8 cellular contexts compared by ENCODE assay signal in genomic region chr5:136053336-136054121, GRCh38. TPM values are rescaled to one million over a fixed set of nuclear protein-coding genes. Genes with fewer than 3 reads are reported as not detected.
DNase-seq lines count a peak whose midpoint lies in the region; ATAC-seq and TF ChIP-seq lines count a peak whose summit lies in the region.

No MANE protein-coding gene starts in this region.

- peaks cover 18 to 52% of the 10 kb centered on the region in 2 experiments; a peak in 3 of 4 replicates for H3K4me1 ChIP-seq in SK-N-SH (ENCODE audit: control insufficient read depth in 1 of 2, insufficient read depth in 2 of 2, low read depth in 1 of 2, low read length in 1 of 2)

- no peaks in the 10 kb centered on the region for H3K27me3 ChIP-seq in SK-N-SH (ENCODE audit: insufficient read depth)

- peak overlapping the region; percentile 66 for H3K4me2 ChIP-seq in SK-N-SH

- no peak overlapping the region for H3K4me3 ChIP-seq in SK-N-SH (ENCODE audit: low read depth in 2 of 2, low read length in 1 of 2)
- H3K4me3 ChIP-seq in foreskin fibroblast (ENCODE audit: low read depth in 1 of 2, low read length in 2 of 2) = peak overlapping the region in 1 of 2 donors; percentile 5

- H4K20me1 ChIP-seq in SK-N-SH (ENCODE audit: insufficient read depth) = peaks cover 6% of the 10 kb centered on the region; the same call in 1 of the 2 replicates

- TF ChIP-seq EP300 in SK-N-SH (IDR thresholded peaks at IDR 0.05; ENCODE audit: borderline replicate concordance in 1 of 2, low read depth in 1 of 2, low read length in 1 of 2) = peak in 1 of 2 experiments; percentile 98; a peak in 2 of 4 replicates

- H3K9me3 ChIP-seq in SK-N-SH = no peaks in the 10 kb centered on the region

- POLR2A ChIA-PET in SK-N-SH (lab: Yijun Ruan, JAX) = no interaction called here

- no peak for ATAC-seq in GM21717 (IDR thresholded peaks at IDR 0.05; ENCODE audit: unreplicated experiment)

- H3K9ac ChIP-seq in SK-N-SH = peak overlapping the region; percentile 62

- peaks cover 7% of the 10 kb centered on the region; the same call in 1 of the 2 replicates for H3K79me2 ChIP-seq in SK-N-SH (ENCODE audit: insufficient read depth)

- WGBS in SK-N-SH (ENCODE audit: low lambda C conversion rate) = 10% methylated on average over 6 of the region's 6 CpGs

- H3K9me2 ChIP-seq in SK-N-SH = no peaks in the 10 kb centered on the region

- peak overlapping the region; percentile 75 to 97 for H3K27ac ChIP-seq in SK-N-SH (ENCODE audit: low read depth in 2 of 2, low read length in 1 of 2)

- no peak for TF ChIP-seq RAD21 in SK-N-SH (IDR thresholded peaks at IDR 0.05; ENCODE audit: low read length)

- peaks cover 85% of the 10 kb centered on the region for H3F3A ChIP-seq in SK-N-SH (replicated peaks; ENCODE audit: insufficient read depth)

- DNase-seq in EL (peak; percentile 99), SK-N-SH (no peak), foreskin fibroblast (peak; percentile 97 to 98), renal cortical epithelial cell (ENCODE audit: low read depth) (peak; percentile 95), NCI-H510A treated with DMSO at 0.1 percent for 48 hours (lab: John Stamatoyannopoulos, UW) (no peak), NCI-H526 (lab: John Stamatoyannopoulos, UW) (no peak), putamen (ENCODE audit: low spot score) (no peak)

- CTCF ChIA-PET in SK-N-SH (lab: Yijun Ruan, JAX) = interaction anchor here (1.0 to 1.2 kb wide), 2 partner anchors 8 to 28 kb away, joined by 3 to 5 read pairs; no protein-coding TSS in a partner anchor

- H2AFZ ChIP-seq in SK-N-SH (ENCODE audit: low read depth) = no peak overlapping the region

- TF ChIP-seq CTCF in SK-N-SH (IDR thresholded peaks at IDR 0.05) = no peak
- no peak for TF ChIP-seq CTCF in foreskin fibroblast (IDR thresholded peaks at IDR 0.05; ENCODE audit: low read depth, low read length)

- peaks cover 33 to 37% of the 10 kb centered on the region in 2 experiments for H3K36me3 ChIP-seq in SK-N-SH (replicated peaks in 1 of 2; ENCODE audit: control insufficient read depth in 1 of 2, insufficient read depth in 2 of 2, low read length in 1 of 2)

TF ChIP-seq in SK-N-SH, 30 proteins besides CTCF, POLR2A, EP300 and RAD21 (continues in another document):
- TF ChIP-seq POLR2AphosphoS5 (IDR thresholded peaks at IDR 0.05; ENCODE audit: low read depth, low read length) = peak; percentile 80
- TF ChIP-seq USF2 (IDR thresholded peaks at IDR 0.05; ENCODE audit: borderline replicate concordance, low read depth, low read length) = no peak
- no peak for TF ChIP-seq EZH2phosphoT487 (IDR thresholded peaks at IDR 0.05; ENCODE audit: borderline replicate concordance, low read depth)
- no peak for TF ChIP-seq GATA2 (CRISPR knock-in tag; IDR thresholded peaks at IDR 0.05)
- no peak for TF ChIP-seq GABPA (IDR thresholded peaks at IDR 0.05; ENCODE audit: low read depth)
- no peak for TF ChIP-seq RFX5 (IDR thresholded peaks at IDR 0.05; ENCODE audit: low read length)
- peak; percentile 85 for TF ChIP-seq ZBTB33 (IDR thresholded peaks at IDR 0.05; ENCODE audit: borderline replicate concordance, low read depth)
- TF ChIP-seq SMC3 (IDR thresholded peaks at IDR 0.05; ENCODE audit: low read depth, low read length) = no peak
- TF ChIP-seq ELF1 (IDR thresholded peaks at IDR 0.05) = peak; percentile 55; the same call in 1 of the 2 replicates
- no peak for TF ChIP-seq YY1 (IDR thresholded peaks at IDR 0.05; ENCODE audit: low read depth)
- peak; percentile 62; the same call in 1 of the 2 replicates for TF ChIP-seq MEF2A (IDR thresholded peaks at IDR 0.05; ENCODE audit: borderline replicate concordance, low read depth)
- TF ChIP-seq PBX3 (IDR thresholded peaks at IDR 0.05) = peak; percentile 92
- peak; percentile 57; the same call in 1 of the 2 replicates for TF ChIP-seq SIN3A (IDR thresholded peaks at IDR 0.05; ENCODE audit: borderline replicate concordance, low read depth, low read length)
- TF ChIP-seq FOSL2 (IDR thresholded peaks at IDR 0.05; ENCODE audit: borderline replicate concordance, low read depth) = peak; percentile 99
- peak; percentile 69 for TF ChIP-seq FOXM1 (IDR thresholded peaks at IDR 0.05; ENCODE audit: low read depth)
- TF ChIP-seq RCOR1 (IDR thresholded peaks at IDR 0.05; ENCODE audit: low read length) = no peak
- peak; percentile 91 for TF ChIP-seq NFIC (IDR thresholded peaks at IDR 0.05; ENCODE audit: borderline replicate concordance)
- TF ChIP-seq NRF1 (IDR thresholded peaks at IDR 0.05; ENCODE audit: low read depth, low read length) = no peak
- TF ChIP-seq USF1 (IDR thresholded peaks at IDR 0.05; ENCODE audit: borderline replicate concordance, low read depth) = 0 out of 2 replicates have a peak, but pooled peaks have one; percentile 29
- TF ChIP-seq IRF3 (IDR thresholded peaks at IDR 0.05; ENCODE audit: low read depth, low read length) = no peak
- no peak for TF ChIP-seq FOXJ3 (CRISPR knock-in tag; IDR thresholded peaks at IDR 0.05)

RNA-seq across cellular contexts. Expression of gene TGFBI, which starts 24.7 kb away (rescaled TPM):
- polyA plus RNA-seq in SK-N-SH (2012; rRNA removed) = 2,247 and 2,678 TPM in 2 replicates
- 1,829 and 2,247 TPM in 2 replicates for polyA plus RNA-seq in SK-N-SH (2012; cell fraction: cytosol; rRNA removed)
- polyA plus RNA-seq in SK-N-SH (2012; cell fraction: nucleus; rRNA removed) = 2,574 and 3,187 TPM in 2 replicates
- total RNA-seq in renal cortical epithelial cell = 468 and 692 TPM in 2 replicates

Comparison
In these comparisons a context has a peak if more than half of its experiments do, and no peak if none do; other contexts are left out.
1. DNase-seq: peak in EL (single experiment), foreskin fibroblast (2 of 2) and renal cortical epithelial cell (single experiment); none in SK-N-SH (single experiment), NCI-H510A treated with DMSO at 0.1 percent for 48 hours (single experiment), NCI-H526 (0 of 2) and putamen (single experiment).